Comparison of ENCODE assay signal across 2 cellular contexts in the genomic region with DNA sequence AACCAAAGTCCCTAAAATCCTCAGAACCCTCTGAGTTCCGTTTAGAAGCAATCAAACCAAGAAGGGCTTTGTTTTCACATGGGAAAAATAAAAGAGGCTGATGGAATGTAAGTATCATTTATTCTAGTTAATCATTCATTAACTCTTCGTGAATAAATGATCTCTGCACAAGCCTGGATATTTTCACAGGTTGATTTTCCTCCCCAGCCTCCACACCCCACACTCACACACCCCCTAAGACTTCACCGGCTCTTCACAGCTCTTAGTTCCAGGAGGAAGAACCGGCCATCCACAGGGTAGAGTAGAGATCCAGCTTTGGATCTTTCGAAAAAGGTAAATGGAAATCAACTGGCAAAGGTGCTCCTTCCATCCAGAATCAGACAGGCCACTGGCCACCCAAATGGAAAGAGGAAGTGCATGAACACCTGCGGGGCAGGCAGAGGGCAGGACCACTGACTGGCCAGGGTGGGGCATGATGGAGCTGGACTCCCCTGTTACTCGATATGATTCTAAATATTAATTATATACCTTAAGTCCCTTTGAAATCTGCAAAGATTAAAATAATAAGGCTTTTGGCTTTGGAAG.
TF ChIP-seq lines count a peak whose summit lies in the region.

No MANE protein-coding gene starts in this region.

TF ChIP-seq in A549, 52 proteins besides CTCF, POLR2A, EP300 and RAD21:
- TF ChIP-seq FOSL2 (IDR thresholded peaks at IDR 0.05) (no peak), FOSL2 (CRISPR knock-in tag; IDR thresholded peaks at IDR 0.05) (no peak), HDAC2 (IDR thresholded peaks at IDR 0.05) (no peak), NR3C1 (IDR thresholded peaks at IDR 0.05) (no peak), HEYL (CRISPR knock-in tag; IDR thresholded peaks at IDR 0.05) (no peak), RARB (CRISPR knock-in tag; IDR thresholded peaks at IDR 0.05) (no peak), ZNF302 (CRISPR knock-in tag; IDR thresholded peaks at IDR 0.05) (no peak), RNF2 (IDR thresholded peaks at IDR 0.05; ENCODE audit: borderline replicate concordance, low read depth) (no peak), MAZ (IDR thresholded peaks at IDR 0.05; ENCODE audit: borderline replicate concordance, low read depth, low read length) (no peak), HOXB13 (CRISPR knock-in tag; IDR thresholded peaks at IDR 0.05; ENCODE audit: low read depth) (no peak), RFX5 (IDR thresholded peaks at IDR 0.05) (no peak), HOXB5 (CRISPR knock-in tag; IDR thresholded peaks at IDR 0.05) (no peak), CHD2 (IDR thresholded peaks at IDR 0.05; ENCODE audit: low read length, partially characterized antibody) (no peak), ESRRA (IDR thresholded peaks at IDR 0.05; ENCODE audit: borderline replicate concordance, low read length) (no peak), SMC3 (IDR thresholded peaks at IDR 0.05) (no peak), FOXS1 (CRISPR knock-in tag; IDR thresholded peaks at IDR 0.05) (no peak), MYC (IDR thresholded peaks at IDR 0.05; ENCODE audit: borderline replicate concordance, low read length) (no peak)
- TF ChIP-seq, protein P1, sequence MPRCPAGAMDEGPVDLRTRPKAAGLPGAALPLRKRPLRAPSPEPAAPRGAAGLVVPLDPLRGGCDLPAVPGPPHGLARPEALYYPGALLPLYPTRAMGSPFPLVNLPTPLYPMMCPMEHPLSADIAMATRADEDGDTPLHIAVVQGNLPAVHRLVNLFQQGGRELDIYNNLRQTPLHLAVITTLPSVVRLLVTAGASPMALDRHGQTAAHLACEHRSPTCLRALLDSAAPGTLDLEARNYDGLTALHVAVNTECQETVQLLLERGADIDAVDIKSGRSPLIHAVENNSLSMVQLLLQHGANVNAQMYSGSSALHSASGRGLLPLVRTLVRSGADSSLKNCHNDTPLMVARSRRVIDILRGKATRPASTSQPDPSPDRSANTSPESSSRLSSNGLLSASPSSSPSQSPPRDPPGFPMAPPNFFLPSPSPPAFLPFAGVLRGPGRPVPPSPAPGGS (IDR thresholded peaks at IDR 0.05) = no peak
- TF ChIP-seq, protein P2, sequence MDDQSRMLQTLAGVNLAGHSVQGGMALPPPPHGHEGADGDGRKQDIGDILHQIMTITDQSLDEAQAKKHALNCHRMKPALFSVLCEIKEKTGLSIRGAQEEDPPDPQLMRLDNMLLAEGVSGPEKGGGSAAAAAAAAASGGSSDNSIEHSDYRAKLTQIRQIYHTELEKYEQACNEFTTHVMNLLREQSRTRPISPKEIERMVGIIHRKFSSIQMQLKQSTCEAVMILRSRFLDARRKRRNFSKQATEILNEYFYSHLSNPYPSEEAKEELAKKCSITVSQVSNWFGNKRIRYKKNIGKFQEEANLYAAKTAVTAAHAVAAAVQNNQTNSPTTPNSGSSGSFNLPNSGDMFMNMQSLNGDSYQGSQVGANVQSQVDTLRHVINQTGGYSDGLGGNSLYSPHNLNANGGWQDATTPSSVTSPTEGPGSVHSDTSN (IDR thresholded peaks at IDR 0.05) = no peak
- TF ChIP-seq, protein P3, sequence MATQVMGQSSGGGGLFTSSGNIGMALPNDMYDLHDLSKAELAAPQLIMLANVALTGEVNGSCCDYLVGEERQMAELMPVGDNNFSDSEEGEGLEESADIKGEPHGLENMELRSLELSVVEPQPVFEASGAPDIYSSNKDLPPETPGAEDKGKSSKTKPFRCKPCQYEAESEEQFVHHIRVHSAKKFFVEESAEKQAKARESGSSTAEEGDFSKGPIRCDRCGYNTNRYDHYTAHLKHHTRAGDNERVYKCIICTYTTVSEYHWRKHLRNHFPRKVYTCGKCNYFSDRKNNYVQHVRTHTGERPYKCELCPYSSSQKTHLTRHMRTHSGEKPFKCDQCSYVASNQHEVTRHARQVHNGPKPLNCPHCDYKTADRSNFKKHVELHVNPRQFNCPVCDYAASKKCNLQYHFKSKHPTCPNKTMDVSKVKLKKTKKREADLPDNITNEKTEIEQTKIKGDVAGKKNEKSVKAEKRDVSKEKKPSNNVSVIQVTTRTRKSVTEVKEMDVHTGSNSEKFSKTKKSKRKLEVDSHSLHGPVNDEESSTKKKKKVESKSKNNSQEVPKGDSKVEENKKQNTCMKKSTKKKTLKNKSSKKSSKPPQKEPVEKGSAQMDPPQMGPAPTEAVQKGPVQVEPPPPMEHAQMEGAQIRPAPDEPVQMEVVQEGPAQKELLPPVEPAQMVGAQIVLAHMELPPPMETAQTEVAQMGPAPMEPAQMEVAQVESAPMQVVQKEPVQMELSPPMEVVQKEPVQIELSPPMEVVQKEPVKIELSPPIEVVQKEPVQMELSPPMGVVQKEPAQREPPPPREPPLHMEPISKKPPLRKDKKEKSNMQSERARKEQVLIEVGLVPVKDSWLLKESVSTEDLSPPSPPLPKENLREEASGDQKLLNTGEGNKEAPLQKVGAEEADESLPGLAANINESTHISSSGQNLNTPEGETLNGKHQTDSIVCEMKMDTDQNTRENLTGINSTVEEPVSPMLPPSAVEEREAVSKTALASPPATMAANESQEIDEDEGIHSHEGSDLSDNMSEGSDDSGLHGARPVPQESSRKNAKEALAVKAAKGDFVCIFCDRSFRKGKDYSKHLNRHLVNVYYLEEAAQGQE (IDR thresholded peaks at IDR 0.05) = no peak; the same call in 1 of the 2 replicates

TF ChIP-seq in GM12878, 131 proteins besides CTCF, POLR2A, EP300 and RAD21:
- TF ChIP-seq JUNB (IDR thresholded peaks at IDR 0.05) (no peak), SPI1 (IDR thresholded peaks at IDR 0.05; ENCODE audit: borderline replicate concordance, insufficient read depth, low read depth, low read length) (peak; percentile 61; the same call in 1 of the 2 replicates)
